ENCODE assay signal across 9 cellular contexts in the genomic region with DNA sequence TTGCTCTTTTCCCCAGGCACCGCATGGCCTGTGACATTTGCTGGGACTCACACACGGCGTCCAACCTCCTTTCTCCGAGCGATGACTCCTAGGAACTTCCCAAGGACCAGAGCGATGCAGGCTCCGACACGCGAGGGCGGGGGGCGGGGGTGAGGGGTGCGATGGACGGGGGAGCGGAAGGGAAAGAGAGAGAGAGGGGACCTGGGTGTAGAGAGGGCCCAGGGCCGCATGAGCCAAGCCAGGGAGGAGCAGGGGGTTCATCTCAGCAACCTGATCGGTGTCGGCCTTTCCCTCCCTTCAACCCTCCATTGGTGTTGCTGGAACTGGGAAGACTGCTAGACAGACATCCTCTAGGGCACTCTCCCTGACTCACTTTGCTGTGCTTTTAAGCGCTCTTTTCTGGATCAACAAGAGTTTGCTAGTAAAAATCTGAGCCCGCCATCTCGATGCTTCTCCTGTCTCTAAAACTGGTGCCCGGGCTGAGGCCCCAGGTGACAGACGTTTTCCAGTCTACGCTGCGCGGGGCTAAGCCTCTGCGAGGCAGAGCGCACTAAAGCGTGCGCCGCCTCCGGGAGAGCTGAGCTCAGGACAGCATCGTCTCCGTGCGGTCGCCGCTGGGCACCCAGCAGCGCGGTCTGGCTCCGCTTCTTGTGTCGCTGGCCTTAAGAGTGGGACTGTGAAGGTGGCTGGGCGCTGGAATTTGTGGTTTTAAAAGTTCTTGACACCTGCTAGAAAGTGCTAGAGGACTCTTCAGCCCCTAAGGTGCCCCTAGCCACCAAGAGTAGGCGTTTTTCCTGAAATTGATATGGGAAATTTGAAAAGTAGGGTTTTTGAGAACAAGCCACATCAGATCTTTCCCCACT. TPM values are rescaled to one million over a fixed set of nuclear protein-coding genes. Genes with fewer than 3 reads are reported as not detected.
DNase-seq lines count a peak whose midpoint lies in the region; ATAC-seq and TF ChIP-seq lines count a peak whose summit lies in the region.
"Had no signal": no experiment of that assay in that cellular context is flagged by ENCODE, and none has a peak within 500 bp of the region (broad histone marks: within the 10 kb centered on the region; RNA-seq: fewer than 3 reads in every experiment).

No MANE protein-coding gene starts in this region.

- H3K9me3 ChIP-seq in A673 (ENCODE audit: low read depth, low read length, poor library complexity, severe bottlenecking) (no peaks in the 10 kb centered on the region), right lobe of liver (no peaks in the 10 kb centered on the region), subcutaneous abdominal adipose tissue (ENCODE audit: control insufficient read depth in 5 of 5, low read length in 5 of 5) (no peaks in the 10 kb centered on the region), ovary (no peaks in the 10 kb centered on the region)

- H3K4me1 ChIP-seq in A673 (ENCODE audit: insufficient read depth, low read length, poor library complexity, severe bottlenecking) = peaks cover 6% of the 10 kb centered on the region
- peaks cover 0 to 11% (median 4%) of the 10 kb centered on the region in 4 donors for H3K4me1 ChIP-seq in right lobe of liver
- H3K4me1 ChIP-seq in subcutaneous abdominal adipose tissue (ENCODE audit: control insufficient read depth in 5 of 5, insufficient read depth in 5 of 5, low read length in 5 of 5) = peaks cover 0 to 44% (median 36%) of the 10 kb centered on the region in 5 donors
- H3K4me1 ChIP-seq in ovary (ENCODE audit: insufficient read depth) = peaks cover 3% of the 10 kb centered on the region

- no peak for TF ChIP-seq EP300 in ovary (IDR thresholded peaks at IDR 0.05)

- no peak overlapping the region for H3K4me3 ChIP-seq in A673 (ENCODE audit: low read depth, low read length, poor library complexity, severe bottlenecking)
- peak overlapping the region; percentile 30 for H3K4me3 ChIP-seq in astrocyte of the spinal cord (ENCODE audit: low read depth, low read length)
- peak overlapping the region in 1 of 3 donors; percentile 30 for H3K4me3 ChIP-seq in right lobe of liver
- peak overlapping the region; percentile 5 to 52 (median 45) for H3K4me3 ChIP-seq in subcutaneous abdominal adipose tissue (ENCODE audit: low read depth in 1 of 5, low read length in 5 of 5)
- H3K4me3 ChIP-seq in ovary = no peak overlapping the region

- in situ Hi-C loops in astrocyte of the spinal cord (cut with HindIII; ENCODE audit: low sequenced_read_pairs) = no loop called here

- BruUV-seq in A673 (replicated peaks; lab: Mats Ljungman, UMichigan) = no TSS peak

- no peak overlapping the region for H3K27ac ChIP-seq in A673 (ENCODE audit: low read depth, low read length, poor library complexity, severe bottlenecking)
- H3K27ac ChIP-seq in right lobe of liver = no peak overlapping the region
- H3K27ac ChIP-seq in subcutaneous abdominal adipose tissue (ENCODE audit: low read depth, low read length) = no peak overlapping the region
- no peak overlapping the region for H3K27ac ChIP-seq in ovary

- WGBS in right lobe of liver (ENCODE audit: insufficient coverage, low coverage, low lambda C conversion rate, missing lambda C conversion rate) = 31% methylated on average over 29 of the region's 42 CpGs
- 17 to 39% (median 29%) methylated on average over 41 to 42 of the region's 42 CpGs for WGBS in ovary, 3 donors

- POLR2A ChIA-PET in A673 (lab: Charles Lee; ENCODE audit: low non-redundant PET) = interaction anchor here (0.6 kb wide), 1 partner anchor 99 kb away, joined by 12 read pairs; no protein-coding TSS in a partner anchor

- H3K9ac ChIP-seq in subcutaneous abdominal adipose tissue (ENCODE audit: low read length in 5 of 5) = peak overlapping the region in 1 of 5 donors; percentile 53

- no peak for TF ChIP-seq CTCF in A673 (conservative IDR thresholded peaks at IDR 0.05; ENCODE audit: low read depth, low read length)
- TF ChIP-seq CTCF in astrocyte of the spinal cord (IDR thresholded peaks at IDR 0.05; ENCODE audit: low read depth, low read length) = peak; percentile 17
- no peak for TF ChIP-seq CTCF in right lobe of liver (IDR thresholded peaks at IDR 0.05)
- no peak for TF ChIP-seq CTCF in ovary (IDR thresholded peaks at IDR 0.05)

- ATAC-seq in HG02870 (IDR thresholded peaks at IDR 0.05; ENCODE audit: unreplicated experiment) (peak; percentile 38), right lobe of liver (peak; percentile 34 to 64 (median 54)), HG03439 (IDR thresholded peaks at IDR 0.05; ENCODE audit: unreplicated experiment) (no peak)

- TF ChIP-seq POLR2A in right lobe of liver (IDR thresholded peaks at IDR 0.05) (no peak), ovary (IDR thresholded peaks at IDR 0.05) (no peak)

- peak; percentile 33 for DNase-seq in A673 (ENCODE audit: low spot score)
- peak; percentile 32 for DNase-seq in astrocyte of the spinal cord (ENCODE audit: low read depth, low spot score)
- peak in 2 of 3 donors; percentile 39 to 57 for DNase-seq in right lobe of liver
- DNase-seq in ovary = no peak
- DNase-seq in superior temporal gyrus (ENCODE audit: extremely low spot score) = no peak

- CTCF ChIA-PET in A673 (lab: Charles Lee) = no interaction called here

- H3K27me3 ChIP-seq in A673 (replicated peaks; ENCODE audit: insufficient read depth, low read depth, low read length, poor library complexity) = peaks cover 74% of the 10 kb centered on the region
- no peaks in the 10 kb centered on the region for H3K27me3 ChIP-seq in right lobe of liver
- peaks cover 0 to 16% (median 7%) of the 10 kb centered on the region in 5 donors for H3K27me3 ChIP-seq in subcutaneous abdominal adipose tissue (ENCODE audit: control insufficient read depth in 5 of 5, insufficient read depth in 4 of 5, low read length in 5 of 5)
- H3K27me3 ChIP-seq in ovary = no peaks in the 10 kb centered on the region

- H3K36me3 ChIP-seq in A673 (ENCODE audit: insufficient read depth, low read length, poor library complexity, severe bottlenecking) (no peaks in the 10 kb centered on the region), right lobe of liver (no peaks in the 10 kb centered on the region), subcutaneous abdominal adipose tissue (ENCODE audit: control insufficient read depth in 5 of 5, insufficient read depth in 5 of 5, low read length in 5 of 5) (no peaks in the 10 kb centered on the region), ovary (no peaks in the 10 kb centered on the region)

- intact Hi-C loops in A673 (cut with micrococcal nuclease; ENCODE audit: unreplicated experiment) (no loop called here), right lobe of liver (cut with DNase I) (no loop called here), ovary (cut with DNase I) (no loop called here)

RNA-seq across cellular contexts. Expression of a gene that starts 1.0 kb away (rescaled TPM):
- total RNA-seq in A673 (2021) (0.61 and 1.3 TPM in 2 replicates), right lobe of liver (1 to 10 TPM in 3 of 6 experiments, under 1 TPM in 3; 0.74 to 2.4 (median 1.4) TPM), ovary (under 1 TPM in 6 of 7 donors, not detected in 1; 0.12 to 0.57 (median 0.21) TPM)
- polyA plus RNA-seq in ovary = 1 to 10 TPM in 1 of 2 donors, under 1 TPM in 1; 0.56 to 1.4 TPM
- total RNA-seq: SK-MEL-5 had no signal

RNA-seq across cellular contexts. Expression of a gene that starts 21.6 kb away (rescaled TPM):
- total RNA-seq in A673 (2021) = 32.4 and 33.0 TPM in 2 replicates
- 10 to 100 TPM; 12.7 to 17.5 (median 16.5) TPM for total RNA-seq in right lobe of liver
- total RNA-seq in ovary = 10 to 100 TPM; 17.3 to 36.9 (median 26.7) TPM
- 1 to 10 TPM; 7.0 to 9.4 TPM for polyA plus RNA-seq in ovary

Comparison
In these comparisons a context has a peak if more than half of its experiments do, and no peak if none do; other contexts are left out.
1. DNase-seq: peak in A673 (single experiment), astrocyte of the spinal cord (single experiment) and right lobe of liver (2 of 3); none in ovary (0 of 5) and superior temporal gyrus (single experiment).
2. H3K4me3 ChIP-seq: peak in astrocyte of the spinal cord (single experiment) and subcutaneous abdominal adipose tissue (5 of 5); none in A673 (single experiment) and ovary (single experiment).